In genomic region chr14:74932401-74932901, GRCh38 we compare ENCODE assay signal across 2 cellular contexts.
TF ChIP-seq lines count a peak whose summit lies in the region.

No MANE protein-coding gene starts in this region.

TF ChIP-seq in endothelial cell of umbilical vein, 7 proteins besides CTCF, POLR2A, EP300 and RAD21:
- TF ChIP-seq EZH2 (IDR thresholded peaks at IDR 0.05; ENCODE audit: borderline replicate concordance, low read depth, low read length, severe bottlenecking) (no peak), JUN (IDR thresholded peaks at IDR 0.05; ENCODE audit: borderline replicate concordance, insufficient read depth, insufficient read length, low read depth) (peak; percentile 37), POLR2AphosphoS5 (IDR thresholded peaks at IDR 0.05; ENCODE audit: insufficient read depth, low read depth, low read length) (peak; percentile 72), MYC (IDR thresholded peaks at IDR 0.05; ENCODE audit: low read depth, low read length) (no peak), MAX (IDR thresholded peaks at IDR 0.05; ENCODE audit: insufficient read depth, insufficient read length) (no peak), GATA2 (IDR thresholded peaks at IDR 0.05; ENCODE audit: insufficient read depth, insufficient read length, low read depth, low read length) (no peak), FOS (IDR thresholded peaks at IDR 0.05; ENCODE audit: borderline replicate concordance, insufficient read depth, low read length) (peak; percentile 76)

TF ChIP-seq in neural cell, 6 proteins besides CTCF, POLR2A, EP300 and RAD21:
- TF ChIP-seq MXI1 (conservative IDR thresholded peaks at IDR 0.05; ENCODE audit: poor library complexity, severe bottlenecking), result no peak
- peak; percentile 40 for TF ChIP-seq POLR2AphosphoS5 (IDR thresholded peaks at IDR 0.05)
- TF ChIP-seq SMC3 (conservative IDR thresholded peaks at IDR 0.05; ENCODE audit: poor library complexity), result no peak
